8 cellular contexts compared by ENCODE assay signal in genomic region chr6:16511723-16512584, GRCh38.
A peak's percentile ranks its signal among the peaks of the same experiment; 100 is the strongest.
DNase-seq lines count a peak whose midpoint lies in the region; ATAC-seq, FAIRE-seq and TF ChIP-seq lines count a peak whose summit lies in the region.

No MANE protein-coding gene starts in this region.

- intact Hi-C loops in tibial artery (cut with DNase I; ENCODE audit: low total_unique reads), result loop anchor here (10.0 kb wide), 1 partner anchor 243 kb away; no protein-coding TSS in a partner anchor

- H3K9me1 ChIP-seq in keratinocyte (ENCODE audit: control insufficient read depth, extremely low read depth, insufficient read depth, low read length), result no peaks in the 10 kb centered on the region

- ATAC-seq in GM18870 (IDR thresholded peaks at IDR 0.05; ENCODE audit: unreplicated experiment) (peak; percentile 53), HG02884 (IDR thresholded peaks at IDR 0.05; ENCODE audit: unreplicated experiment) (peak; percentile 47)

- H4K20me1 ChIP-seq in keratinocyte (ENCODE audit: control insufficient read depth, extremely low read depth, insufficient read depth, low read length), result no peaks in the 10 kb centered on the region

- H3K27ac ChIP-seq in keratinocyte (ENCODE audit: control insufficient read depth, insufficient read depth, low read length) (no peak overlapping the region), tibial artery (peak overlapping the region in 1 of 2 donors; percentile 27)

- FAIRE-seq in keratinocyte (lab: Jason Lieb, UNC), result peak; percentile 43

- dilution Hi-C loops in keratinocyte (cut with MboI; ENCODE audit: extremely low pct_ligation_motif_present, low sequenced_read_pairs), result no loop called here

- TF ChIP-seq CTCF in keratinocyte (optimal IDR thresholded peaks at IDR 0.05 in 1 of 3, IDR thresholded peaks at IDR 0.05 in 1 of 3, conservative IDR thresholded peaks at IDR 0.05 in 1 of 3; ENCODE audit: extremely low read depth in 1 of 3, insufficient read depth in 2 of 3, low read length in 3 of 3) (no peak), tibial artery (IDR thresholded peaks at IDR 0.05) (no peak)

- H3K36me3 ChIP-seq in keratinocyte (ENCODE audit: control insufficient read depth in 2 of 2, extremely low read depth in 1 of 2, insufficient read depth in 2 of 2, low read length in 2 of 2) (peaks cover 1 to 3% of the 10 kb centered on the region in 2 experiments), tibial artery (no peaks in the 10 kb centered on the region)

- no peaks in the 10 kb centered on the region for H3K9me3 ChIP-seq in keratinocyte (ENCODE audit: control insufficient read depth, low read depth, low read length)
- no peaks in the 10 kb centered on the region for H3K9me3 ChIP-seq in tibial artery

- no peaks in the 10 kb centered on the region for H3K79me2 ChIP-seq in keratinocyte (ENCODE audit: control insufficient read depth, insufficient read depth, low read length)

- H3K4me1 Mint-ChIP-seq in T-helper 2 cell treated with Interferon-gamma antibody and Interleukin-4, amounts not matched to agents 5 μg/mL and 100 μg/mL, for 36 hours (ENCODE audit: low read depth), result peaks cover 49% of the 10 kb centered on the region

- peak overlapping the region; percentile 39 for H3K4me2 ChIP-seq in keratinocyte (ENCODE audit: control insufficient read depth, extremely low read depth, insufficient read depth, low read depth, low read length)

- H3K9ac ChIP-seq in keratinocyte (ENCODE audit: control insufficient read depth, extremely low read depth, insufficient read depth, low read length), result no peak overlapping the region

- H3K9me3 Mint-ChIP-seq in T-helper 2 cell treated with Interferon-gamma antibody and Interleukin-4, amounts not matched to agents 5 μg/mL and 100 μg/mL, for 36 hours, result no peaks in the 10 kb centered on the region

- H3K27ac Mint-ChIP-seq in T-helper 2 cell treated with Interferon-gamma antibody and Interleukin-4, amounts not matched to agents 5 μg/mL and 100 μg/mL, for 36 hours, result peak overlapping the region; percentile 82

- peak overlapping the region; percentile 67 for H3K4me3 Mint-ChIP-seq in T-helper 2 cell treated with Interferon-gamma antibody and Interleukin-4, amounts not matched to agents 5 μg/mL and 100 μg/mL, for 36 hours

- H3K4me3 ChIP-seq in keratinocyte (ENCODE audit: control insufficient read depth in 2 of 3, extremely low read depth in 1 of 3, insufficient read depth in 2 of 3, low read depth in 1 of 3, low read length in 3 of 3) (no peak overlapping the region), tibial artery (no peak overlapping the region)

- H2AFZ ChIP-seq in keratinocyte (ENCODE audit: control insufficient read depth, low read length), result no peak overlapping the region

- H3K27me3 ChIP-seq in keratinocyte (ENCODE audit: control insufficient read depth, extremely low read depth, insufficient read depth, low read length), result no peaks in the 10 kb centered on the region
- no peaks in the 10 kb centered on the region for H3K27me3 ChIP-seq in tibial artery

- peaks cover 32% of the 10 kb centered on the region for H3K36me3 Mint-ChIP-seq in T-helper 2 cell treated with Interferon-gamma antibody and Interleukin-4, amounts not matched to agents 5 μg/mL and 100 μg/mL, for 36 hours (ENCODE audit: low read depth)

- no peaks in the 10 kb centered on the region for H3K27me3 Mint-ChIP-seq in T-helper 2 cell treated with Interferon-gamma antibody and Interleukin-4, amounts not matched to agents 5 μg/mL and 100 μg/mL, for 36 hours (ENCODE audit: low read depth)

- peaks cover 16% of the 10 kb centered on the region for H3K4me1 ChIP-seq in keratinocyte (ENCODE audit: control insufficient read depth, extremely low read depth, insufficient read depth, low read length)
- peaks cover 0 to 40% (median 32%) of the 10 kb centered on the region in 4 donors for H3K4me1 ChIP-seq in tibial artery

- DNase-seq in T-helper 2 cell treated with Interferon-gamma antibody and Interleukin-4, amounts not matched to agents 5 μg/mL and 100 μg/mL, for 36 hours (ENCODE audit: low spot score), result peak; percentile 30
- DNase-seq in keratinocyte (ENCODE audit: low read depth, low spot score) (no peak), dedifferentiated amniotic fluid mesenchymal stem cell (ENCODE audit: extremely low spot score) (no peak), NCI-H524 treated with DMSO at 0.1 percent for 48 hours (lab: John Stamatoyannopoulos, UW) (no peak), T1000 (lab: John Stamatoyannopoulos, UW) (no peak), tibial artery (no peak)
